Comparison of ENCODE assay signal across 12 cellular contexts in genomic region chr2:237084444-237084843, GRCh38. TPM values are rescaled to one million over a fixed set of nuclear protein-coding genes. Genes with fewer than 3 reads are reported as not detected.
A peak's percentile ranks its signal among the peaks of the same experiment; 100 is the strongest.
DNase-seq lines count a peak whose midpoint lies in the region; ATAC-seq and TF ChIP-seq lines count a peak whose summit lies in the region.
"Had no signal": no experiment of that assay in that cellular context is flagged by ENCODE, and none has a peak within 500 bp of the region (broad histone marks: within the 10 kb centered on the region; RNA-seq: fewer than 3 reads in every experiment).

No MANE protein-coding gene starts in this region.

- peak overlapping the region; percentile 98 for H3K4me3 Mint-ChIP-seq in activated naive CD4-positive, alpha-beta T cell treated with anti-CD3 and anti-CD28 coated beads, Interleukin-2, amount 10 ng/mL, durations not matched to agents 7 days and 5 days
- H3K4me3 Mint-ChIP-seq in activated CD4-positive, alpha-beta memory T cell treated with anti-CD3 and anti-CD28 coated beads, Interleukin-2, amount 10 ng/mL, durations not matched to agents 7 days and 5 days: peak overlapping the region; percentile 99

- H3K4me3 ChIP-seq in iPS-20b (ENCODE audit: low read length): peak overlapping the region; percentile 96
- H3K4me3 ChIP-seq in tibial artery: peak overlapping the region; percentile 73 to 96

- no peak for DNase-seq in activated naive CD4-positive, alpha-beta T cell treated with anti-CD3 and anti-CD28 coated beads, Interleukin-2, amount 10 ng/mL, durations not matched to agents 7 days and 5 days
- DNase-seq in activated naive CD4-positive, alpha-beta T cell (lab: John Stamatoyannopoulos, UW): no peak
- no peak for DNase-seq in activated CD4-positive, alpha-beta memory T cell treated with anti-CD3 and anti-CD28 coated beads, Interleukin-2, amount 10 ng/mL, durations not matched to agents 7 days and 5 days
- DNase-seq in tibial artery: no peak
- DNase-seq in SKM-1 (lab: John Stamatoyannopoulos, UW; ENCODE audit: unreplicated experiment): no peak
- no peak for DNase-seq in DMS53 treated with DMSO at 0.1 percent for 48 hours (lab: John Stamatoyannopoulos, UW; ENCODE audit: unreplicated experiment)
- DNase-seq: C1 segment of cervical spinal cord, heart left ventricle, NCI-H510A had no signal

- peaks cover 4% of the 10 kb centered on the region for H3K27me3 Mint-ChIP-seq in activated naive CD4-positive, alpha-beta T cell treated with anti-CD3 and anti-CD28 coated beads, Interleukin-2, amount 10 ng/mL, durations not matched to agents 7 days and 5 days
- no peaks in the 10 kb centered on the region for H3K27me3 Mint-ChIP-seq in activated CD4-positive, alpha-beta memory T cell treated with anti-CD3 and anti-CD28 coated beads, Interleukin-2, amount 10 ng/mL, durations not matched to agents 7 days and 5 days

- H3K27ac ChIP-seq in iPS-20b (ENCODE audit: low read length) (no peak overlapping the region), tibial artery (no peak overlapping the region)

- H3K36me3 Mint-ChIP-seq in activated naive CD4-positive, alpha-beta T cell treated with anti-CD3 and anti-CD28 coated beads, Interleukin-2, amount 10 ng/mL, durations not matched to agents 7 days and 5 days: peaks cover 9% of the 10 kb centered on the region
- H3K36me3 Mint-ChIP-seq in activated CD4-positive, alpha-beta memory T cell treated with anti-CD3 and anti-CD28 coated beads, Interleukin-2, amount 10 ng/mL, durations not matched to agents 7 days and 5 days (ENCODE audit: low read depth): peaks cover 3% of the 10 kb centered on the region

- H3K9me3 Mint-ChIP-seq in activated naive CD4-positive, alpha-beta T cell treated with anti-CD3 and anti-CD28 coated beads, Interleukin-2, amount 10 ng/mL, durations not matched to agents 7 days and 5 days: no peaks in the 10 kb centered on the region
- no peaks in the 10 kb centered on the region for H3K9me3 Mint-ChIP-seq in activated CD4-positive, alpha-beta memory T cell treated with anti-CD3 and anti-CD28 coated beads, Interleukin-2, amount 10 ng/mL, durations not matched to agents 7 days and 5 days

- POLR2A ChIA-PET in activated CD4-positive, alpha-beta memory T cell treated with anti-CD3 and anti-CD28 coated beads, Interleukin-2, amount 10 ng/mL, durations not matched to agents 7 days and 5 days (lab: Charles Lee): interaction anchor here (1.4 to 3.1 kb wide), 2 partner anchors 12 to 17 kb away, joined by 6 to 21 read pairs; no protein-coding TSS in a partner anchor

- peaks cover 17% of the 10 kb centered on the region for H3K4me1 Mint-ChIP-seq in activated naive CD4-positive, alpha-beta T cell treated with anti-CD3 and anti-CD28 coated beads, Interleukin-2, amount 10 ng/mL, durations not matched to agents 7 days and 5 days
- H3K4me1 Mint-ChIP-seq in activated CD4-positive, alpha-beta memory T cell treated with anti-CD3 and anti-CD28 coated beads, Interleukin-2, amount 10 ng/mL, durations not matched to agents 7 days and 5 days: peaks cover 23% of the 10 kb centered on the region

- H3K4me1 ChIP-seq in iPS-20b (ENCODE audit: insufficient read depth, low read length) (peaks cover 4% of the 10 kb centered on the region; the same call in 1 of the 2 replicates), tibial artery (peaks cover 0 to 30% (median 7%) of the 10 kb centered on the region in 4 donors)

- H3K36me3 ChIP-seq in iPS-20b (ENCODE audit: insufficient read depth, low read depth, low read length) (peaks cover 18% of the 10 kb centered on the region), tibial artery (peaks cover 0 to 9% (median 4%) of the 10 kb centered on the region in 3 donors)
- H3K36me3 ChIP-seq: ovary had no signal

- H3K27me3 ChIP-seq in iPS-20b (ENCODE audit: insufficient read depth, low read length): no peaks in the 10 kb centered on the region
- H3K27me3 ChIP-seq in tibial artery: no peaks in the 10 kb centered on the region
- H3K27me3 ChIP-seq: heart left ventricle, ovary had no signal

- H3K9me3 ChIP-seq in iPS-20b (ENCODE audit: insufficient read depth, low read depth, low read length) (no peaks in the 10 kb centered on the region), tibial artery (no peaks in the 10 kb centered on the region)
- H3K9me3 ChIP-seq: heart left ventricle, ovary had no signal

- peak overlapping the region; percentile 98 for H3K27ac Mint-ChIP-seq in activated naive CD4-positive, alpha-beta T cell treated with anti-CD3 and anti-CD28 coated beads, Interleukin-2, amount 10 ng/mL, durations not matched to agents 7 days and 5 days
- H3K27ac Mint-ChIP-seq in activated CD4-positive, alpha-beta memory T cell treated with anti-CD3 and anti-CD28 coated beads, Interleukin-2, amount 10 ng/mL, durations not matched to agents 7 days and 5 days: no peak overlapping the region

- H3K9ac ChIP-seq in iPS-20b (ENCODE audit: low read depth, low read length): peak overlapping the region; percentile 95; the same call in 1 of the 2 replicates

- TF ChIP-seq CTCF in tibial artery (IDR thresholded peaks at IDR 0.05): no peak

- intact Hi-C loops in tibial artery (cut with DNase I; ENCODE audit: low total_unique reads): no loop called here

- ATAC-seq in GM21786 (IDR thresholded peaks at IDR 0.05; ENCODE audit: unreplicated experiment): no peak

- CTCF ChIA-PET in activated naive CD4-positive, alpha-beta T cell treated with anti-CD3 and anti-CD28 coated beads, Interleukin-2, amount 10 ng/mL, durations not matched to agents 7 days and 5 days (lab: Charles Lee): interaction anchor here (0.7 to 2.6 kb wide), 3 partner anchors 11 to 1429 kb away, joined by 3 to 15 read pairs (median 4); no protein-coding TSS in a partner anchor
- CTCF ChIA-PET in activated CD4-positive, alpha-beta memory T cell treated with anti-CD3 and anti-CD28 coated beads, Interleukin-2, amount 10 ng/mL, durations not matched to agents 7 days and 5 days (lab: Charles Lee): interaction anchor here (1.1 to 3.0 kb wide), 7 partner anchors 9 to 603 kb away, joined by 3 to 17 read pairs (median 4); no protein-coding TSS in a partner anchor

RNA-seq across cellular contexts. Expression of gene COPS8, which starts 1.2 kb away (rescaled TPM):
- 10 to 100 TPM; 42.6 to 44.0 TPM for total RNA-seq in activated CD4-positive, alpha-beta memory T cell treated with anti-CD3 and anti-CD28 coated beads, Interleukin-2, amount 10 ng/mL, durations not matched to agents 7 days and 5 days
